Comparison of ENCODE assay signal across 38 cellular contexts in genomic region chr2:215770668-215771067, GRCh38.
A peak's percentile ranks its signal among the peaks of the same experiment; 100 is the strongest.
DNase-seq lines count a peak whose midpoint lies in the region; ATAC-seq, FAIRE-seq and TF ChIP-seq lines count a peak whose summit lies in the region.
"Had no signal": no experiment of that assay in that cellular context is flagged by ENCODE, and none has a peak within 500 bp of the region (broad histone marks: within the 10 kb centered on the region; RNA-seq: fewer than 3 reads in every experiment).

No MANE protein-coding gene starts in this region.

- TF ChIP-seq RAD21 in K562 (CRISPR knock-in tag; conservative IDR thresholded peaks at IDR 0.05 in 1 of 2, IDR thresholded peaks at IDR 0.05 in 1 of 2), result no peak

- peak overlapping the region; percentile 59 for H3K27ac ChIP-seq in cardiac muscle cell
- peak overlapping the region; percentile 80 for H3K27ac ChIP-seq in K562 (ENCODE audit: extremely low read depth, low read depth, low read length)
- no peak overlapping the region for H3K27ac ChIP-seq in neuronal stem cell (replicated peaks; ENCODE audit: low read length)
- H3K27ac ChIP-seq: HL-60, Peyer's patch, SJCRH30, upper lobe of right lung, WERI-Rb-1 had no signal

- CTCF ChIA-PET in K562 (lab: Yijun Ruan, JAX; ENCODE audit: low intra/inter-chr PET ratio), result no interaction called here

- no peak overlapping the region for H4K8ac ChIP-seq in neuronal stem cell (ENCODE audit: low read depth, low read length)

- no peak overlapping the region for H2BK5ac ChIP-seq in neuronal stem cell (ENCODE audit: low read length)

- no peak overlapping the region for H2BK12ac ChIP-seq in neuronal stem cell (ENCODE audit: low read length)

- H3K9me3 ChIP-seq in cardiac muscle cell (ENCODE audit: low read depth) (no peaks in the 10 kb centered on the region), K562 (replicated peaks; ENCODE audit: control insufficient read depth, insufficient read depth, low read depth, low read length) (no peaks in the 10 kb centered on the region), neuronal stem cell (replicated peaks in 1 of 2; ENCODE audit: control insufficient read depth in 2 of 2, insufficient read depth in 1 of 2, low read depth in 1 of 2, low read length in 2 of 2) (peaks cover 1 to 6% of the 10 kb centered on the region in 2 donors)
- H3K9me3 ChIP-seq: Peyer's patch, upper lobe of right lung had no signal

- H3K4me3 ChIP-seq in cardiac muscle cell (no peak overlapping the region), K562 (no peak overlapping the region), neuronal stem cell (ENCODE audit: low read length in 2 of 2) (no peak overlapping the region)
- H3K4me3 ChIP-seq: ascending aorta, GM12878, Peyer's patch, SJCRH30, upper lobe of right lung had no signal

- WGBS in K562 (ENCODE audit: insufficient coverage, low coverage, missing lambda C conversion rate), result 17% methylated on average over 4 of the region's 4 CpGs
- no CpG with 5 or more reads among the region's 4 CpGs for WGBS in neuronal stem cell (ENCODE audit: extremely low coverage in 2 of 2, insufficient read length in 2 of 2, insufficient replicate concordance in 1 of 2), 2 donors

- no peak overlapping the region for H3K14ac ChIP-seq in neuronal stem cell (ENCODE audit: low read length)

- peak overlapping the region; percentile 20 for H3K18ac ChIP-seq in neuronal stem cell (ENCODE audit: low read length)

- no peaks in the 10 kb centered on the region for H3K27me3 ChIP-seq in cardiac muscle cell
- no peaks in the 10 kb centered on the region for H3K27me3 ChIP-seq in K562 (ENCODE audit: control insufficient read depth in 2 of 2, insufficient read depth in 2 of 2, low read length in 2 of 2)
- no peaks in the 10 kb centered on the region for H3K27me3 ChIP-seq in neuronal stem cell (ENCODE audit: control insufficient read depth in 3 of 3, insufficient read depth in 3 of 3, low read depth in 1 of 3, low read length in 3 of 3)
- H3K27me3 ChIP-seq: ascending aorta, Peyer's patch, SJCRH30, upper lobe of right lung had no signal

- DNase-seq in cardiac muscle cell (ENCODE audit: low read depth in 1 of 2, low spot score in 1 of 2) (peak in 1 of 2 donors; percentile 17), Right ventricle myocardium superior (no peak), K562 (ENCODE audit: extremely low read depth in 1 of 4, low spot score in 3 of 4) (peak in 1 of 4 experiments; percentile 28), neuronal stem cell (ENCODE audit: low spot score) (no peak), G401 (ENCODE audit: low spot score) (no peak)
- DNase-seq in activated CD4-positive, alpha-beta T cell treated with anti-CD3 and anti-CD28 coated beads, Interleukin-2, amount 50 U/mL, for 1 hour, result no peak
- DNase-seq: ACHN; activated CD4-positive, alpha-beta T cell treated with anti-CD3 and anti-CD28 coated beads for 48 hours; activated CD8-positive, alpha-beta memory T cell treated with anti-CD3 and anti-CD28 coated beads for 24 hours; activated effector memory CD4-positive, alpha-beta T cell treated with Interleukin-2 at 50 U/mL for 16 hours; activated naive CD8-positive, alpha-beta T cell treated with anti-CD3 and anti-CD28 coated beads for 36 hours; CD4-positive, alpha-beta memory T cell; central memory CD4-positive, alpha-beta T cell; foreskin fibroblast; H7; islet precursor cell; Kasumi-1; left ventricle myocardium superior; midbrain; naive B cell; NCI-H1417 treated with DMSO at 0.1 percent for 48 hours; NCI-H2081; NCI-H226; NCI-H748 treated with DMSO at 0.1 percent for 48 hours; nucleus accumbens; Peyer's patch; SJCRH30; stimulated activated naive B cell treated with anti-CD40 and anti-IgM and Interleukin-4, amounts not matched to agents 10 μg/mL and 1 μg/mL and 100 μg/mL, for 72 hours; substantia nigra; T1000; upper lobe of right lung; WERI-Rb-1 had no signal

- no peak for ATAC-seq in Right ventricle myocardium superior (ENCODE audit: poor library complexity)
- peak; percentile 20; the same call in 2 of the 3 replicates for ATAC-seq in K562
- ATAC-seq in HG03342 (IDR thresholded peaks at IDR 0.05; ENCODE audit: unreplicated experiment), result no peak
- ATAC-seq in HG02970 (IDR thresholded peaks at IDR 0.05; ENCODE audit: low FRiP score, unreplicated experiment), result no peak
- ATAC-seq: esophagus mucosa; GM12878; left ventricle myocardium superior; stimulated activated naive B cell treated with anti-CD40 and anti-IgM and Interleukin-4, amounts not matched to agents 10 μg/mL and 1 μg/mL and 100 μg/mL, for 72 hours; upper lobe of right lung had no signal

- no peak overlapping the region for H4K91ac ChIP-seq in neuronal stem cell (ENCODE audit: low read depth, low read length, poor library complexity)

- in situ Hi-C loops in K562 (cut with MboI) (no loop called here), G401 (cut with HindIII; ENCODE audit: low sequenced_read_pairs) (no loop called here)

- POLR2A ChIA-PET in K562 (lab: Yijun Ruan, JAX), result interaction anchor here (0.8 to 1.0 kb wide), 3 partner anchors 8 to 13 kb away, joined by 3 to 5 read pairs (median 3); no protein-coding TSS in a partner anchor

- no peak for TF ChIP-seq CTCF in cardiac muscle cell (IDR thresholded peaks at IDR 0.05; ENCODE audit: low read depth, low read length)
- no peak for TF ChIP-seq CTCF in K562 (IDR thresholded peaks at IDR 0.05 in 2 of 3, conservative IDR thresholded peaks at IDR 0.05 in 1 of 3; ENCODE audit: insufficient read depth in 2 of 3, low read depth in 1 of 3, low read length in 3 of 3)

- H2AK5ac ChIP-seq in neuronal stem cell (ENCODE audit: low read depth, low read length), result no peak overlapping the region

- no peak overlapping the region for H2BK15ac ChIP-seq in neuronal stem cell (ENCODE audit: low read length)

- intact Hi-C loops in Right ventricle myocardium superior (cut with DNase I), result no loop called here
- intact Hi-C loops in K562 (cut with micrococcal nuclease), result loop anchor here (5.0 kb wide), 1 partner anchor 62 kb away; no protein-coding TSS in a partner anchor

- H3K36me3 ChIP-seq in cardiac muscle cell (no peaks in the 10 kb centered on the region), K562 (ENCODE audit: control insufficient read depth, insufficient read depth, low read length) (no peaks in the 10 kb centered on the region), neuronal stem cell (replicated peaks in 1 of 2; ENCODE audit: control insufficient read depth in 2 of 2, insufficient read depth in 2 of 2, low read length in 2 of 2) (no peaks in the 10 kb centered on the region)
- H3K36me3 ChIP-seq: ascending aorta, Peyer's patch, SJCRH30, upper lobe of right lung, WERI-Rb-1 had no signal

- TF ChIP-seq EP300 in K562 (IDR thresholded peaks at IDR 0.05; ENCODE audit: low read length), result no peak

- peak; percentile 70 for FAIRE-seq in K562 (lab: Jason Lieb, UNC)

- H3K4ac ChIP-seq in neuronal stem cell (ENCODE audit: low read length), result no peak overlapping the region

- no peak overlapping the region for H3K23ac ChIP-seq in neuronal stem cell (ENCODE audit: low read depth, low read length, poor library complexity)

- no peaks in the 10 kb centered on the region for H4K20me1 ChIP-seq in K562 (replicated peaks; ENCODE audit: control insufficient read depth, insufficient read depth, low read length)

- H3K4me1 ChIP-seq in cardiac muscle cell (ENCODE audit: low read depth) (peaks cover 31% of the 10 kb centered on the region), K562 (replicated peaks in 1 of 2; ENCODE audit: control insufficient read depth in 2 of 2, insufficient read depth in 2 of 2, low read length in 2 of 2) (peaks cover 7 to 43% of the 10 kb centered on the region in 2 experiments), neuronal stem cell (ENCODE audit: control insufficient read depth in 2 of 2, insufficient read depth in 1 of 2, low read depth in 1 of 2, low read length in 2 of 2) (peaks cover 15 to 31% of the 10 kb centered on the region in 2 donors)
- H3K4me1 ChIP-seq: Peyer's patch, SJCRH30, upper lobe of right lung had no signal

- H3K79me2 ChIP-seq in K562 (ENCODE audit: control insufficient read depth, insufficient read depth, low read length), result no peaks in the 10 kb centered on the region

- no peaks in the 10 kb centered on the region for H3K9me1 ChIP-seq in K562 (ENCODE audit: control insufficient read depth, insufficient read depth, low read length)

- no peaks in the 10 kb centered on the region for H3K79me1 ChIP-seq in neuronal stem cell (ENCODE audit: low read depth, low read length)

- H3K9ac ChIP-seq in K562 (ENCODE audit: insufficient read depth in 1 of 2, low read depth in 2 of 2, low read length in 2 of 2), result peak overlapping the region in 1 of 2 experiments; percentile 53; a peak in 1 of 4 replicates
- no peak overlapping the region for H3K9ac ChIP-seq in neuronal stem cell (ENCODE audit: low read depth, low read length, poor library complexity)

- H2AFZ ChIP-seq in K562 (ENCODE audit: low read depth, low read length), result peak overlapping the region; percentile 89
- H2AFZ ChIP-seq in neuronal stem cell (ENCODE audit: low read length), result peak overlapping the region; percentile 53

- TF ChIP-seq POLR2A in K562 (conservative IDR thresholded peaks at IDR 0.05), result no peak

- no peak overlapping the region; the same call in 1 of the 2 replicates for H3K4me2 ChIP-seq in K562 (ENCODE audit: insufficient read depth, low read length)
- no peak overlapping the region for H3K4me2 ChIP-seq in neuronal stem cell (ENCODE audit: insufficient read depth, low read length, poor library complexity, severe bottlenecking)

- no TSS peak for BruUV-seq in K562 (replicated peaks; lab: Mats Ljungman, UMichigan)

- H2BK120ac ChIP-seq in neuronal stem cell (ENCODE audit: low read depth, low read length), result no peak overlapping the region

TF ChIP-seq in K562, 482 proteins besides CTCF, POLR2A, EP300 and RAD21 (continues in another document):
- TF ChIP-seq NR2C1 (IDR thresholded peaks at IDR 0.05) (no peak), NR2C1 (tag; IDR thresholded peaks at IDR 0.05) (peak; percentile 35; the same call in 1 of the 2 replicates)
